Comparison of ENCODE assay signal across 24 cellular contexts in the genomic region with DNA sequence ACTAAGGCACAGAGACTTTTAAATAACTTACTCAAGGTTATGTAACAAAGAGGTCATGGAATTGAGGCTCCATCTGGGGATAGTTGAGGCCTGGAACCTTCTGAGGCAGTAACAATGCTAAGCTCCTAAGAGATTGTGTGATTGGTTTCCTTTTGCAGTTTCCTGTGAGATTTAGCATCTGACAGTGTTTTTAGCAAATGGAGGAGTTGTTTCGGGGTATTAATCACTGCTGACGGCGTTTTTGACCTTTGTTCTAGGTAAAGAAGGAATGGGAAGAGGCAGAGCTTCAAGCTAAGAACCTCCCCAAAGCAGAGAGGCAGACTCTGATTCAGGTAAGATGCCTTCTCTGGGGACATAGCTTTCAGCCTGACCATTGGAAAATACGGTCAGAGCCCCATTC. TPM values are rescaled to one million over a fixed set of nuclear protein-coding genes. Genes with fewer than 3 reads are reported as not detected.
"Had no signal": no experiment of that assay in that cellular context is flagged by ENCODE, and none has a peak within 500 bp of the region (broad histone marks: within the 10 kb centered on the region; RNA-seq: fewer than 3 reads in every experiment).

No MANE protein-coding gene starts in this region.

- H3K9me3 ChIP-seq: esophagus muscularis mucosa, heart left ventricle, left ventricle myocardium inferior, right lobe of liver, thyroid gland, upper lobe of right lung had no signal

- DNase-seq: activated CD4-positive, alpha-beta memory T cell treated with anti-CD3 and anti-CD28 coated beads for 36 hours; activated CD4-positive, alpha-beta T cell treated with anti-CD3 and anti-CD28 coated beads for 48 hours; activated CD8-positive, alpha-beta memory T cell treated with anti-CD3 and anti-CD28 coated beads, Interleukin-2, amount 50 U/mL, for 4 hours; activated gamma-delta T cell; activated naive CD4-positive, alpha-beta T cell treated with anti-CD3 and anti-CD28 coated beads, Interleukin-2, amount 50 U/mL, for 16 hours; activated T-cell treated with anti-CD3 and anti-CD28 coated beads, Interleukin-2, amount 50 U/mL, for 1 hour; amniotic stem cell; brain microvascular endothelial cell; foreskin keratinocyte; heart left ventricle; left ventricle myocardium inferior; naive B cell; right lobe of liver; stimulated activated CD4-positive, alpha-beta T cell treated with anti-CD3 and anti-CD28 coated beads, Interleukin-12 subunit alpha, Interleukin-12 subunit beta, amount 100 ng/mL, for 4 hours; stimulated activated CD4-positive, alpha-beta T cell treated with anti-CD3 and anti-CD28 coated beads, Interleukin-4, amount 100 ng/mL, for 1 hour; SW 1271; T-helper 9 cell; thyroid gland; upper lobe of right lung had no signal

- H3K27me3 ChIP-seq: brain microvascular endothelial cell, esophagus muscularis mucosa, foreskin keratinocyte, heart left ventricle, right lobe of liver, thyroid gland, upper lobe of right lung had no signal

- H3K27ac Mint-ChIP-seq: activated CD4-positive, alpha-beta memory T cell treated with anti-CD3 and anti-CD28 coated beads for 36 hours; stimulated activated naive CD8-positive, alpha-beta T cell treated with anti-CD3 and anti-CD28 coated beads, Interleukin-15, Interleukin-2, amounts not matched to agents 100 ng/mL and 50 ng/mL, for 24 hours; T-helper 1 cell treated with Interleukin-12 subunit alpha and Interleukin-12 subunit beta and Interleukin-4 antibody, amounts not matched to agents 30 μg/mL and 1 μg/mL, for 36 hours had no signal

- H3K9me3 Mint-ChIP-seq: activated CD4-positive, alpha-beta memory T cell treated with anti-CD3 and anti-CD28 coated beads for 36 hours; naive B cell; stimulated activated naive CD8-positive, alpha-beta T cell treated with anti-CD3 and anti-CD28 coated beads, Interleukin-15, Interleukin-2, amounts not matched to agents 100 ng/mL and 50 ng/mL, for 24 hours; T-helper 1 cell treated with Interleukin-12 subunit alpha and Interleukin-12 subunit beta and Interleukin-4 antibody, amounts not matched to agents 30 μg/mL and 1 μg/mL, for 36 hours had no signal

- H3K27me3 Mint-ChIP-seq: activated CD4-positive, alpha-beta memory T cell treated with anti-CD3 and anti-CD28 coated beads for 36 hours; naive B cell; stimulated activated naive CD8-positive, alpha-beta T cell treated with anti-CD3 and anti-CD28 coated beads, Interleukin-15, Interleukin-2, amounts not matched to agents 100 ng/mL and 50 ng/mL, for 24 hours had no signal

- H3K4me3 ChIP-seq: esophagus muscularis mucosa, heart left ventricle, left ventricle myocardium inferior, lung, right lobe of liver, thyroid gland, upper lobe of right lung had no signal

- H3K27ac ChIP-seq: brain microvascular endothelial cell, esophagus muscularis mucosa, foreskin keratinocyte, heart left ventricle, left ventricle myocardium inferior, right lobe of liver, thyroid gland, upper lobe of right lung, VCaP had no signal

- H3K4me1 ChIP-seq: foreskin keratinocyte had no signal

- H3K4me3 Mint-ChIP-seq: activated CD4-positive, alpha-beta memory T cell treated with anti-CD3 and anti-CD28 coated beads for 36 hours; naive B cell; stimulated activated naive CD8-positive, alpha-beta T cell treated with anti-CD3 and anti-CD28 coated beads, Interleukin-15, Interleukin-2, amounts not matched to agents 100 ng/mL and 50 ng/mL, for 24 hours; T-helper 1 cell treated with Interleukin-12 subunit alpha and Interleukin-12 subunit beta and Interleukin-4 antibody, amounts not matched to agents 30 μg/mL and 1 μg/mL, for 36 hours had no signal

- ATAC-seq: foreskin keratinocyte, heart left ventricle, right lobe of liver, upper lobe of right lung had no signal

RNA-seq across cellular contexts. Expression of gene ST14, which starts 32.1 kb away (rescaled TPM):
- total RNA-seq: activated CD4-positive, alpha-beta memory T cell treated with anti-CD3 and anti-CD28 coated beads for 36 hours had no signal
